Comparison of ENCODE assay signal across 12 cellular contexts in genomic region chr16:8951447-8952280, GRCh38. TPM values are rescaled to one million over a fixed set of nuclear protein-coding genes. Genes with fewer than 3 reads are reported as not detected.
DNase-seq lines count a peak whose midpoint lies in the region; ATAC-seq and TF ChIP-seq lines count a peak whose summit lies in the region.
"Had no signal": no experiment of that assay in that cellular context is flagged by ENCODE, and none has a peak within 500 bp of the region (broad histone marks: within the 10 kb centered on the region; RNA-seq: fewer than 3 reads in every experiment).

No MANE protein-coding gene starts in this region.

- DNase-seq in SK-N-SH (no peak), gastrocnemius medialis (peak in 1 of 2 donors; percentile 40), spleen (no peak), cerebellum (ENCODE audit: low spot score) (no peak), tibial artery (no peak)
- DNase-seq: DMS53, NCI-H187 had no signal

- H3K79me2 ChIP-seq in SK-N-SH (ENCODE audit: insufficient read depth), result peaks cover 93% of the 10 kb centered on the region

- H3K4me1 ChIP-seq in SK-N-SH (ENCODE audit: control insufficient read depth in 1 of 2, insufficient read depth in 2 of 2, low read depth in 1 of 2, low read length in 1 of 2) (peaks cover 21 to 55% of the 10 kb centered on the region in 2 experiments), gastrocnemius medialis (peaks cover 75 to 85% of the 10 kb centered on the region in 2 donors), spleen (peaks cover 71 to 95% (median 93%) of the 10 kb centered on the region in 6 donors), tibial artery (peaks cover 0 to 89% (median 48%) of the 10 kb centered on the region in 4 donors)

- POLR2A ChIA-PET in SK-N-SH (lab: Yijun Ruan, JAX), result no interaction called here

- H3K27me3 Mint-ChIP-seq in IgD-negative memory B cell, result peaks cover 2% of the 10 kb centered on the region
- peaks cover 3% of the 10 kb centered on the region for H3K27me3 Mint-ChIP-seq in brain

- TF ChIP-seq RAD21 in SK-N-SH (IDR thresholded peaks at IDR 0.05; ENCODE audit: low read length), result no peak

- peak overlapping the region in 1 of 2 experiments; percentile 14; a peak in 1 of 4 replicates for H3K27ac ChIP-seq in SK-N-SH (ENCODE audit: low read depth in 2 of 2, low read length in 1 of 2)
- peak overlapping the region; percentile 50 to 66 (median 63) for H3K27ac ChIP-seq in gastrocnemius medialis
- peak overlapping the region in 2 of 8 donors; percentile 1 to 21 for H3K27ac ChIP-seq in spleen
- H3K27ac ChIP-seq in tibial artery, result no peak overlapping the region
- H3K27ac ChIP-seq: 22Rv1, ascending aorta had no signal

- TF ChIP-seq EP300 in SK-N-SH (IDR thresholded peaks at IDR 0.05; ENCODE audit: borderline replicate concordance in 1 of 2, low read depth in 1 of 2, low read length in 1 of 2), result no peak

- H3F3A ChIP-seq in SK-N-SH (replicated peaks; ENCODE audit: insufficient read depth), result peaks cover 3% of the 10 kb centered on the region

- H3K4me3 Mint-ChIP-seq in IgD-negative memory B cell (peak overlapping the region in 3 of 4 donors; percentile 1 to 75 (median 75)), brain (peak overlapping the region in 3 of 5 experiments; percentile 16 to 45 (median 34))

- peaks cover 95% of the 10 kb centered on the region for H4K20me1 ChIP-seq in SK-N-SH (ENCODE audit: insufficient read depth)

- intact Hi-C loops in gastrocnemius medialis (cut with DNase I; ENCODE audit: low total_unique reads), result no loop called here
- intact Hi-C loops in spleen (cut with DNase I; ENCODE audit: low total_unique reads), result no loop called here
- intact Hi-C loops in tibial artery (cut with DNase I; ENCODE audit: low total_unique reads), result no loop called here

- no peak overlapping the region for H2AFZ ChIP-seq in SK-N-SH (ENCODE audit: low read depth)

- in situ Hi-C loops in gastrocnemius medialis (cut with MboI; ENCODE audit: low sequenced_read_pairs in 4 of 4), result loop anchor here in 1 of 4 donors (10.0 to 25.0 kb wide), 2 partner anchors 47 to 136 kb away; partner anchors contain the start of gene HAPSTR1

- H3K9me3 ChIP-seq in SK-N-SH (no peaks in the 10 kb centered on the region), gastrocnemius medialis (no peaks in the 10 kb centered on the region), spleen (no peaks in the 10 kb centered on the region), tibial artery (no peaks in the 10 kb centered on the region)
- H3K9me3 ChIP-seq: ascending aorta had no signal

- H3K27me3 ChIP-seq in SK-N-SH (ENCODE audit: insufficient read depth) (no peaks in the 10 kb centered on the region), gastrocnemius medialis (no peaks in the 10 kb centered on the region), spleen (replicated peaks in 1 of 7) (no peaks in the 10 kb centered on the region), tibial artery (no peaks in the 10 kb centered on the region)
- H3K27me3 ChIP-seq: ascending aorta had no signal

- CTCF ChIA-PET in SK-N-SH (lab: Yijun Ruan, JAX), result interaction anchor here (2.0 to 7.4 kb wide), 4 partner anchors 12 to 61 kb away, joined by 6 to 59 read pairs (median 7); no protein-coding TSS in a partner anchor

- H3K27ac Mint-ChIP-seq in IgD-negative memory B cell, result peak overlapping the region in 2 of 3 donors; percentile 13 to 59
- H3K27ac Mint-ChIP-seq in brain, result peak overlapping the region in 3 of 5 experiments; percentile 33 to 82 (median 75)

- TF ChIP-seq POLR2A in gastrocnemius medialis (IDR thresholded peaks at IDR 0.05) (peak in 1 of 2 donors; percentile 21), spleen (IDR thresholded peaks at IDR 0.05) (no peak)

- 85% methylated on average over 13 of the region's 14 CpGs for WGBS in SK-N-SH (ENCODE audit: low lambda C conversion rate)
- 53 to 63% (median 55%) methylated on average over 14 of the region's 14 CpGs for WGBS in spleen, 5 donors

- ATAC-seq in SK-N-SH treated with all-trans-retinoic acid at 6 μM for 48 hours (no peak; the same call in 2 of the 3 replicates), gastrocnemius medialis (peak; percentile 48 to 74)

- no peak overlapping the region for H3K4me3 ChIP-seq in SK-N-SH (ENCODE audit: low read depth in 2 of 2, low read length in 1 of 2)
- no peak overlapping the region for H3K4me3 ChIP-seq in gastrocnemius medialis
- peak overlapping the region in 1 of 8 donors; percentile 8 for H3K4me3 ChIP-seq in spleen
- no peak overlapping the region for H3K4me3 ChIP-seq in tibial artery
- H3K4me3 ChIP-seq: ascending aorta had no signal

- 0 out of 2 replicates have a peak overlapping the region, but pooled peaks have one; percentile 19 for H3K4me2 ChIP-seq in SK-N-SH

- H3K9me2 ChIP-seq in SK-N-SH, result no peaks in the 10 kb centered on the region

- H3K36me3 ChIP-seq in SK-N-SH (replicated peaks in 1 of 2; ENCODE audit: control insufficient read depth in 1 of 2, insufficient read depth in 2 of 2, low read length in 1 of 2) (no peaks in the 10 kb centered on the region), gastrocnemius medialis (no peaks in the 10 kb centered on the region), spleen (no peaks in the 10 kb centered on the region), tibial artery (no peaks in the 10 kb centered on the region)
- H3K36me3 ChIP-seq: ascending aorta had no signal

- TF ChIP-seq CTCF in SK-N-SH (IDR thresholded peaks at IDR 0.05) (no peak), brain (conservative IDR thresholded peaks at IDR 0.05) (no peak), gastrocnemius medialis (IDR thresholded peaks at IDR 0.05 in 4 of 5, conservative IDR thresholded peaks at IDR 0.05 in 1 of 5) (no peak), spleen (IDR thresholded peaks at IDR 0.05 in 8 of 11, conservative IDR thresholded peaks at IDR 0.05 in 3 of 11) (no peak), tibial artery (IDR thresholded peaks at IDR 0.05) (no peak)

- no peak overlapping the region for H3K9ac ChIP-seq in SK-N-SH

- H3K36me3 Mint-ChIP-seq in IgD-negative memory B cell (peaks cover 6% of the 10 kb centered on the region), brain (peaks cover 4% of the 10 kb centered on the region)

- H3K9me3 Mint-ChIP-seq in IgD-negative memory B cell (no peaks in the 10 kb centered on the region), brain (no peaks in the 10 kb centered on the region)

- H3K4me1 Mint-ChIP-seq in IgD-negative memory B cell (peaks cover 49 to 71% (median 68%) of the 10 kb centered on the region in 3 donors), brain (peaks cover 89% of the 10 kb centered on the region)

TF ChIP-seq in SK-N-SH, 30 proteins besides CTCF, POLR2A, EP300 and RAD21 (continues in another document):
- no peak for TF ChIP-seq FOXM1 (IDR thresholded peaks at IDR 0.05; ENCODE audit: low read depth)
- no peak for TF ChIP-seq JUND (IDR thresholded peaks at IDR 0.05)
- TF ChIP-seq FOSL2 (IDR thresholded peaks at IDR 0.05; ENCODE audit: borderline replicate concordance, low read depth), result no peak
- no peak for TF ChIP-seq TEAD4 (IDR thresholded peaks at IDR 0.05; ENCODE audit: borderline replicate concordance, insufficient read depth)
- TF ChIP-seq SIN3A (IDR thresholded peaks at IDR 0.05; ENCODE audit: borderline replicate concordance, low read depth, low read length), result no peak
- no peak for TF ChIP-seq ELF1 (IDR thresholded peaks at IDR 0.05)
- no peak for TF ChIP-seq RXRA (IDR thresholded peaks at IDR 0.05; ENCODE audit: borderline replicate concordance, low read depth)
- no peak for TF ChIP-seq GATA2 (CRISPR knock-in tag; IDR thresholded peaks at IDR 0.05)
- no peak for TF ChIP-seq TCF12 (IDR thresholded peaks at IDR 0.05)
- TF ChIP-seq MEF2A (IDR thresholded peaks at IDR 0.05; ENCODE audit: borderline replicate concordance, low read depth), result no peak
- no peak for TF ChIP-seq MXI1 (IDR thresholded peaks at IDR 0.05; ENCODE audit: low read depth, low read length)
- no peak for TF ChIP-seq EZH2phosphoT487 (IDR thresholded peaks at IDR 0.05; ENCODE audit: borderline replicate concordance, low read depth)
- TF ChIP-seq GABPA (IDR thresholded peaks at IDR 0.05; ENCODE audit: low read depth), result no peak
- TF ChIP-seq NFIC (IDR thresholded peaks at IDR 0.05; ENCODE audit: borderline replicate concordance), result no peak

TF ChIP-seq in SK-N-SH treated with all-trans-retinoic acid at 6 μM for 48 hours, 23 proteins besides CTCF, POLR2A, EP300 and RAD21 (continues in another document):
- no peak for TF ChIP-seq ARNTL (CRISPR knock-in tag; IDR thresholded peaks at IDR 0.05; ENCODE audit: borderline replicate concordance, low read depth)
- no peak for TF ChIP-seq ZNF70 (CRISPR knock-in tag; IDR thresholded peaks at IDR 0.05)
- TF ChIP-seq ZFP3 (CRISPR knock-in tag; IDR thresholded peaks at IDR 0.05), result no peak
- TF ChIP-seq PPARA (CRISPR knock-in tag; IDR thresholded peaks at IDR 0.05; ENCODE audit: borderline replicate concordance), result no peak
- TF ChIP-seq ZFP30 (CRISPR knock-in tag; IDR thresholded peaks at IDR 0.05), result no peak
- TF ChIP-seq ESRRG (CRISPR knock-in tag; IDR thresholded peaks at IDR 0.05), result no peak
- TF ChIP-seq SNAI2 (CRISPR knock-in tag; IDR thresholded peaks at IDR 0.05), result no peak
- no peak for TF ChIP-seq ZC3H10 (CRISPR knock-in tag; IDR thresholded peaks at IDR 0.05)
- TF ChIP-seq CSDC2 (CRISPR knock-in tag; IDR thresholded peaks at IDR 0.05), result no peak

RNA-seq across cellular contexts. Expression of gene USP7, which starts 12.0 kb away (rescaled TPM):
- polyA plus RNA-seq in SK-N-SH (2012; rRNA removed) (8.4 and 8.6 TPM in 2 replicates), IgD-negative memory B cell (9.4 TPM), brain (ENCODE audit: insufficient read depth, low read depth, low replicate concordance) (63.5 TPM), spleen (10 to 100 TPM; 26.1 to 34.6 (median 29.6) TPM)
- 11.0 and 13.7 TPM in 2 replicates for polyA plus RNA-seq in SK-N-SH (2012; cell fraction: cytosol; rRNA removed)
- 24.5 and 33.7 TPM in 2 replicates for polyA plus RNA-seq in SK-N-SH (2012; cell fraction: nucleus; rRNA removed)
- total RNA-seq in gastrocnemius medialis (10 to 100 TPM; 79.7 to 99.2 (median 85.6) TPM), spleen (100 to 1,000 TPM; 102 to 145 (median 128) TPM), cerebellum (108 TPM)

Comparison
In these comparisons a context has a peak if more than half of its experiments do, and no peak if none do; other contexts are left out.
1. H3K27ac ChIP-seq: peak in gastrocnemius medialis (4 of 4); none in tibial artery (0 of 2).